ENCODE assay signal across 9 cellular contexts in the genomic region with DNA sequence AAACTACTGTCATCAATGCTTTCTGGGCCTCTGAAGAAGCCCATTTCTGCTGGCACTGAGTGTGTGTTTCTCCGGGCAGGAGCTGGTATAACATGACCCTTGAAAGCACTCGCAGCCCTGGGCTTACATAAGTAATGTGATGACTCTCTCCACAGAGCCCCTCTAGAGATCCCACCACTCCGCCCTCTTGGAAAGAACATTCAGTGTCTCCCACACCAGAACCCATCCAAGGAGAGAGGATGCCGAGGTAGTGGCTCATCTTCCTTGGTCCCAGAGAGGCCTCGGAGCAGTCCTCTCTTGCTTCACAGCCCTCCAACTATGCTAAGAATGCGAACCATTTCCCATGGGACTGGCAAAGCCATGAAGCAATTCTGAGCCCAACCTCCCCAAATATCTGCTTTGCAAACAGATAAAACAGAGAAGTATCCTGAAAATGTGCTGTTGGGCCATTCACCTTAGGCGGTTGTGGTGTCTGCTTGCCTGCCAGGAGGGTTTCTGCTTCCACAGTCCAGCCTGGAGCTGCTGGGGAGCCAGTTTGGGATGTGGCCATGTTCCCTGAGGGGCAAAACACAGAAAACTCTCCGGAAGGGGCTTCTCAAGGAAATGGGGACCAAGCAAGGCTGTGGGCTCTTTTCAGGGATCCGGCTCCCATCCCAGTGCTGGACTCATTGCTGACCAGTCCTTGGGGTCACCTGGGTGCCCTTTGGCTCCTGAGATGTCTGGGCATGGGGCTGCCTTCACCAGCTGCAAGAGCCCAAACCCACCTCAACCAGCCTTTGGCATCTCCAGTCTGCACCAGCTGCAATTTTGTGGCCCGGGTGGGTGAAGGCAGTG. TPM values are rescaled to one million over a fixed set of nuclear protein-coding genes. Genes with fewer than 3 reads are reported as not detected.
DNase-seq lines count a peak whose midpoint lies in the region; TF ChIP-seq lines count a peak whose summit lies in the region.
"Had no signal": no experiment of that assay in that cellular context is flagged by ENCODE, and none has a peak within 500 bp of the region (broad histone marks: within the 10 kb centered on the region; RNA-seq: fewer than 3 reads in every experiment).

No MANE protein-coding gene starts in this region.

- peaks cover 13% of the 10 kb centered on the region for H3K27me3 Mint-ChIP-seq in activated T-cell treated with anti-CD3 and anti-CD28 coated beads, Interleukin-2, amount 50 U/mL, for 24 hours
- peaks cover 9% of the 10 kb centered on the region for H3K27me3 Mint-ChIP-seq in T-helper 2 cell treated with Interferon-gamma antibody and Interleukin-4, amounts not matched to agents 5 μg/mL and 100 μg/mL, for 36 hours (ENCODE audit: low read depth)

- H3K4me1 ChIP-seq in HUES6 (ENCODE audit: control insufficient read depth, insufficient read depth, low read length): peaks cover 63% of the 10 kb centered on the region
- H3K4me1 ChIP-seq in transverse colon: peaks cover 17 to 35% (median 26%) of the 10 kb centered on the region in 4 donors

- H3K9me3 ChIP-seq in HUES6 (ENCODE audit: control insufficient read depth, insufficient read depth, low read depth, low read length) (no peaks in the 10 kb centered on the region), transverse colon (no peaks in the 10 kb centered on the region)

- H3K27me3 ChIP-seq in HUES6 (ENCODE audit: control insufficient read depth, insufficient read depth, low read length) (no peaks in the 10 kb centered on the region), layer of hippocampus (ENCODE audit: control insufficient read depth, insufficient read depth, low read length) (no peaks in the 10 kb centered on the region), transverse colon (no peaks in the 10 kb centered on the region)

- H3K27ac ChIP-seq in HUES6 (ENCODE audit: low read depth, low read length): peak overlapping the region; percentile 86
- peak overlapping the region; percentile 30 for H3K27ac ChIP-seq in layer of hippocampus (ENCODE audit: low read depth, low read length)
- peak overlapping the region; percentile 57 to 74 (median 67) for H3K27ac ChIP-seq in transverse colon

- H3K36me3 Mint-ChIP-seq in activated T-cell treated with anti-CD3 and anti-CD28 coated beads, Interleukin-2, amount 50 U/mL, for 24 hours (ENCODE audit: low read depth): no peaks in the 10 kb centered on the region
- no peaks in the 10 kb centered on the region for H3K36me3 Mint-ChIP-seq in T-helper 2 cell treated with Interferon-gamma antibody and Interleukin-4, amounts not matched to agents 5 μg/mL and 100 μg/mL, for 36 hours (ENCODE audit: low read depth)

- H3K27ac Mint-ChIP-seq in activated T-cell treated with anti-CD3 and anti-CD28 coated beads, Interleukin-2, amount 50 U/mL, for 24 hours: no peak overlapping the region
- H3K27ac Mint-ChIP-seq in T-helper 2 cell treated with Interferon-gamma antibody and Interleukin-4, amounts not matched to agents 5 μg/mL and 100 μg/mL, for 36 hours: no peak overlapping the region

- intact Hi-C loops in transverse colon (cut with DNase I; ENCODE audit: low total_unique reads): no loop called here

- peak overlapping the region; percentile 66 for H3K9ac ChIP-seq in HUES6 (ENCODE audit: low read length)

- in situ Hi-C loops in transverse colon (cut with MboI; ENCODE audit: low pct_ligation_motif_present in 1 of 4, low pct_unique_long_range_greater_than_20kb in 1 of 4, low sequenced_read_pairs in 3 of 4): no loop called here

- H3K4me3 ChIP-seq in HUES6 (ENCODE audit: low read depth, low read length) (no peak overlapping the region), transverse colon (no peak overlapping the region)

- DNase-seq in cerebellar cortex (ENCODE audit: low spot score): peak; percentile 89
- no peak for DNase-seq in transverse colon
- DNase-seq in NCI-H526 treated with DMSO at 0.1 percent for 48 hours (lab: John Stamatoyannopoulos, UW): no peak
- DNase-seq in cerebellar nuclear complex (lab: John Stamatoyannopoulos, UW): no peak
- no peak for DNase-seq in activated T-cell treated with anti-CD3 and anti-CD28 coated beads, Interleukin-2, amount 50 U/mL, for 24 hours
- DNase-seq in T-helper 2 cell treated with Interferon-gamma antibody and Interleukin-4, amounts not matched to agents 5 μg/mL and 100 μg/mL, for 36 hours (ENCODE audit: low spot score): no peak

- no peaks in the 10 kb centered on the region for H3K4me1 Mint-ChIP-seq in activated T-cell treated with anti-CD3 and anti-CD28 coated beads, Interleukin-2, amount 50 U/mL, for 24 hours (ENCODE audit: low read depth)
- H3K4me1 Mint-ChIP-seq in T-helper 2 cell treated with Interferon-gamma antibody and Interleukin-4, amounts not matched to agents 5 μg/mL and 100 μg/mL, for 36 hours (ENCODE audit: low read depth): no peaks in the 10 kb centered on the region

- WGBS in transverse colon (ENCODE audit: low coverage in 1 of 2), 2 donors: 69% methylated on average over 10 of the region's 10 CpGs; no CpG with 5 or more reads in 1 of the 2 donors

- H3K36me3 ChIP-seq in HUES6 (ENCODE audit: control insufficient read depth, insufficient read depth, low read length) (no peaks in the 10 kb centered on the region), transverse colon (no peaks in the 10 kb centered on the region)

- no peak for TF ChIP-seq POLR2A in transverse colon (IDR thresholded peaks at IDR 0.05)

- no peak for TF ChIP-seq CTCF in transverse colon (IDR thresholded peaks at IDR 0.05)

- no peak overlapping the region for H3K4me3 Mint-ChIP-seq in activated T-cell treated with anti-CD3 and anti-CD28 coated beads, Interleukin-2, amount 50 U/mL, for 24 hours
- no peak overlapping the region for H3K4me3 Mint-ChIP-seq in T-helper 2 cell treated with Interferon-gamma antibody and Interleukin-4, amounts not matched to agents 5 μg/mL and 100 μg/mL, for 36 hours

- no peaks in the 10 kb centered on the region for H3K9me3 Mint-ChIP-seq in activated T-cell treated with anti-CD3 and anti-CD28 coated beads, Interleukin-2, amount 50 U/mL, for 24 hours
- no peaks in the 10 kb centered on the region for H3K9me3 Mint-ChIP-seq in T-helper 2 cell treated with Interferon-gamma antibody and Interleukin-4, amounts not matched to agents 5 μg/mL and 100 μg/mL, for 36 hours

- TF ChIP-seq EP300 in transverse colon (IDR thresholded peaks at IDR 0.05; ENCODE audit: low read depth): no peak

RNA-seq across cellular contexts. Expression of a gene that starts 47.3 kb away (rescaled TPM):
- 10 to 100 TPM; 14.5 to 50.9 (median 23.8) TPM for total RNA-seq in transverse colon
- total RNA-seq: T-helper 1 cell treated with Interleukin-12 subunit alpha and Interleukin-12 subunit beta and Interleukin-4 antibody, amounts not matched to agents 30 ng/mL and 1 ng/mL, for 36 hours had no signal

Comparison
In these comparisons a context has a peak if more than half of its experiments do, and no peak if none do; other contexts are left out.
1. H3K27ac ChIP-seq: peak in every context shown above with its lines; median percentile 86 in HUES6; 67 in transverse colon; 30 in layer of hippocampus.